17 cellular contexts compared by ENCODE assay signal in genomic region chr11:43537831-43538230, GRCh38.
DNase-seq lines count a peak whose midpoint lies in the region; TF ChIP-seq lines count a peak whose summit lies in the region.
"Had no signal": no experiment of that assay in that cellular context is flagged by ENCODE, and none has a peak within 500 bp of the region (broad histone marks: within the 10 kb centered on the region; RNA-seq: fewer than 3 reads in every experiment).

No MANE protein-coding gene starts in this region.

- no peak overlapping the region for H3K14ac ChIP-seq in neuronal stem cell (ENCODE audit: low read length)

- no peak overlapping the region for H3K27ac Mint-ChIP-seq in endodermal cell
- H3K27ac Mint-ChIP-seq: CD8-positive, alpha-beta T cell; HFFc6 had no signal

- peaks cover 52% of the 10 kb centered on the region for H3K27me3 Mint-ChIP-seq in endodermal cell (ENCODE audit: insufficient read depth)

- H3K27me3 ChIP-seq in HUES64 (ENCODE audit: insufficient read depth, low read length): peaks cover 13% of the 10 kb centered on the region
- H3K27me3 ChIP-seq in endodermal cell (ENCODE audit: control insufficient read depth, insufficient read depth, low read length, poor library complexity, severe bottlenecking): no peaks in the 10 kb centered on the region
- peaks cover 31% of the 10 kb centered on the region for H3K27me3 ChIP-seq in iPS-20b (ENCODE audit: insufficient read depth, low read length)
- H3K27me3 ChIP-seq in neuronal stem cell (ENCODE audit: control insufficient read depth in 3 of 3, insufficient read depth in 3 of 3, low read depth in 1 of 3, low read length in 3 of 3): no peaks in the 10 kb centered on the region
- H3K27me3 ChIP-seq: BE2C had no signal

- H3K4me1 ChIP-seq in HUES64 (ENCODE audit: insufficient read depth, low read length): peaks cover 7% of the 10 kb centered on the region; the same call in 1 of the 2 replicates
- no peaks in the 10 kb centered on the region for H3K4me1 ChIP-seq in endodermal cell (ENCODE audit: control insufficient read depth, insufficient read depth, low read length)
- H3K4me1 ChIP-seq in iPS-20b (ENCODE audit: insufficient read depth, low read length): peaks cover 4% of the 10 kb centered on the region; the same call in 1 of the 2 replicates
- peaks cover 3 to 4% of the 10 kb centered on the region in 2 donors for H3K4me1 ChIP-seq in neuronal stem cell (ENCODE audit: control insufficient read depth in 2 of 2, insufficient read depth in 1 of 2, low read depth in 1 of 2, low read length in 2 of 2)
- H3K4me1 ChIP-seq: A549, BE2C, Caco-2 had no signal

- no peak overlapping the region for H4K91ac ChIP-seq in neuronal stem cell (ENCODE audit: low read depth, low read length, poor library complexity)

- H4K8ac ChIP-seq in neuronal stem cell (ENCODE audit: low read depth, low read length): no peak overlapping the region

- peak overlapping the region; percentile 26 for H3K4me3 ChIP-seq in HUES64 (ENCODE audit: low read length)
- no peak overlapping the region for H3K4me3 ChIP-seq in endodermal cell (ENCODE audit: low read length)
- peak overlapping the region; percentile 48; the same call in 1 of the 2 replicates for H3K4me3 ChIP-seq in iPS-20b (ENCODE audit: low read length)
- no peak overlapping the region for H3K4me3 ChIP-seq in neuronal stem cell (ENCODE audit: low read length in 2 of 2)
- H3K4me3 ChIP-seq: A549, GM23248 had no signal

- H3K79me1 ChIP-seq in neuronal stem cell (ENCODE audit: low read depth, low read length): no peaks in the 10 kb centered on the region

- H3K9ac ChIP-seq in HUES64 (ENCODE audit: low read depth, low read length) (no peak overlapping the region), endodermal cell (ENCODE audit: extremely low read depth, low read length, poor library complexity, severe bottlenecking) (no peak overlapping the region), iPS-20b (ENCODE audit: low read depth, low read length) (no peak overlapping the region), neuronal stem cell (ENCODE audit: low read depth, low read length, poor library complexity) (no peak overlapping the region)
- H3K9ac ChIP-seq: GM23248 had no signal

- H2BK5ac ChIP-seq in neuronal stem cell (ENCODE audit: low read length): no peak overlapping the region

- H3K4ac ChIP-seq in neuronal stem cell (ENCODE audit: low read length): no peak overlapping the region

- no peak overlapping the region for H2AK5ac ChIP-seq in neuronal stem cell (ENCODE audit: low read depth, low read length)

- peak; percentile 46 for DNase-seq in endodermal cell
- no peak for DNase-seq in neuronal stem cell (ENCODE audit: low spot score)
- DNase-seq in substantia nigra (lab: John Stamatoyannopoulos, UW): no peak
- no peak for DNase-seq in NCI-H748 (lab: John Stamatoyannopoulos, UW; ENCODE audit: unreplicated experiment)
- DNase-seq in OCI-M1 (lab: John Stamatoyannopoulos, UW): no peak
- no peak for DNase-seq in stimulated activated CD4-positive, alpha-beta T cell treated with anti-CD3 and anti-CD28 coated beads, Interleukin-4, amount 100 ng/mL, for 24 hours
- DNase-seq: BE2C; Caco-2; CD8-positive, alpha-beta T cell; DND-41; GM23248; HCEC 1CT; HFFc6 had no signal

- H2BK120ac ChIP-seq in neuronal stem cell (ENCODE audit: low read depth, low read length): no peak overlapping the region

- no peaks in the 10 kb centered on the region for H3K36me3 Mint-ChIP-seq in endodermal cell (ENCODE audit: low read depth)
- H3K36me3 Mint-ChIP-seq: CD8-positive, alpha-beta T cell had no signal

- no peak overlapping the region for H3K18ac ChIP-seq in neuronal stem cell (ENCODE audit: low read length)

- H3K4me3 Mint-ChIP-seq in endodermal cell: no peak overlapping the region
- H3K4me3 Mint-ChIP-seq: CD8-positive, alpha-beta T cell; HFFc6 had no signal

- no peak overlapping the region for H3K27ac ChIP-seq in HUES64 (ENCODE audit: low read depth, low read length)
- H3K27ac ChIP-seq in endodermal cell (ENCODE audit: low read depth, low read length): no peak overlapping the region
- H3K27ac ChIP-seq in iPS-20b (ENCODE audit: low read length): no peak overlapping the region
- H3K27ac ChIP-seq in neuronal stem cell (replicated peaks; ENCODE audit: low read length): no peak overlapping the region
- H3K27ac ChIP-seq in substantia nigra (ENCODE audit: low read depth, low read length, poor library complexity, severe bottlenecking): no peak overlapping the region
- H3K27ac ChIP-seq: A549, C4-2B, GM23248 had no signal

- no peak overlapping the region for H3K23ac ChIP-seq in neuronal stem cell (ENCODE audit: low read depth, low read length, poor library complexity)

- TF ChIP-seq CTCF in endodermal cell (conservative IDR thresholded peaks at IDR 0.05): no peak

- H2AFZ ChIP-seq in neuronal stem cell (ENCODE audit: low read length): peak overlapping the region; percentile 36
- H2AFZ ChIP-seq: GM23248 had no signal

- H3K9me3 Mint-ChIP-seq in endodermal cell: peaks cover 5% of the 10 kb centered on the region

- peaks cover 4% of the 10 kb centered on the region for H3K4me1 Mint-ChIP-seq in endodermal cell

- H2BK15ac ChIP-seq in neuronal stem cell (ENCODE audit: low read length): no peak overlapping the region

- WGBS in HUES64: 49% methylated on average over 7 of the region's 9 CpGs
- 53 to 79% methylated on average over 2 to 8 of the region's 9 CpGs for WGBS in endodermal cell (ENCODE audit: insufficient coverage in 1 of 2, insufficient read length in 1 of 2), 2 experiments
- WGBS in neuronal stem cell (ENCODE audit: extremely low coverage in 2 of 2, insufficient read length in 2 of 2, insufficient replicate concordance in 1 of 2), 2 donors: no CpG with 5 or more reads among the region's 9 CpGs

- H3K4me2 ChIP-seq in neuronal stem cell (ENCODE audit: insufficient read depth, low read length, poor library complexity, severe bottlenecking): no peak overlapping the region
- H3K4me2 ChIP-seq: A549 had no signal

- H2BK12ac ChIP-seq in neuronal stem cell (ENCODE audit: low read length): no peak overlapping the region

- H3K36me3 ChIP-seq in HUES64 (ENCODE audit: insufficient read depth, low read length): no peaks in the 10 kb centered on the region
- H3K36me3 ChIP-seq in endodermal cell (ENCODE audit: control insufficient read depth, insufficient read depth, low read length): no peaks in the 10 kb centered on the region
- no peaks in the 10 kb centered on the region for H3K36me3 ChIP-seq in iPS-20b (ENCODE audit: insufficient read depth, low read depth, low read length)
- H3K36me3 ChIP-seq in neuronal stem cell (replicated peaks in 1 of 2; ENCODE audit: control insufficient read depth in 2 of 2, insufficient read depth in 2 of 2, low read length in 2 of 2): no peaks in the 10 kb centered on the region
- H3K36me3 ChIP-seq: BE2C had no signal

- H3K9me3 ChIP-seq in HUES64 (ENCODE audit: insufficient read depth, low read depth, low read length) (peaks cover 7% of the 10 kb centered on the region; the same call in 1 of the 2 replicates), endodermal cell (ENCODE audit: control insufficient read depth, low read length) (no peaks in the 10 kb centered on the region), iPS-20b (ENCODE audit: insufficient read depth, low read depth, low read length) (peaks cover 7% of the 10 kb centered on the region), neuronal stem cell (replicated peaks in 1 of 2; ENCODE audit: control insufficient read depth in 2 of 2, insufficient read depth in 1 of 2, low read depth in 1 of 2, low read length in 2 of 2) (peaks cover 2 to 4% of the 10 kb centered on the region in 2 donors)
- H3K9me3 ChIP-seq: BE2C, Caco-2 had no signal

Comparison
In these comparisons a context has a peak if more than half of its experiments do, and no peak if none do; other contexts are left out.
1. H3K4me3 ChIP-seq: peak in HUES64 (single experiment) and iPS-20b (single experiment); none in endodermal cell (single experiment) and neuronal stem cell (0 of 2).